In genomic region chr9:93107151-93107824, GRCh38 we compare ENCODE assay signal across 15 cellular contexts. TPM values are rescaled to one million over a fixed set of nuclear protein-coding genes. Genes with fewer than 3 reads are reported as not detected.
DNase-seq lines count a peak whose midpoint lies in the region; ATAC-seq and TF ChIP-seq lines count a peak whose summit lies in the region.
"Had no signal": no experiment of that assay in that cellular context is flagged by ENCODE, and none has a peak within 500 bp of the region (broad histone marks: within the 10 kb centered on the region; RNA-seq: fewer than 3 reads in every experiment).

No MANE protein-coding gene starts in this region.

- H3K4me1 Mint-ChIP-seq in activated T-helper 1 cell treated with anti-CD3 and anti-CD28 coated beads, Interleukin-12 subunit alpha, Interleukin-12 subunit beta, Interleukin-2, Interleukin-4 antibody, amounts not matched to agents 30 ng/mL and 10 ng/mL and 1 ng/mL, durations not matched to agents 14 hours and 24 hours and 36 hours (ENCODE audit: low read depth) = peaks cover 65% of the 10 kb centered on the region
- H3K4me1 Mint-ChIP-seq in WTC11 = peaks cover 7% of the 10 kb centered on the region; the same call in 1 of the 2 replicates

- H3K4me3 Mint-ChIP-seq in activated T-helper 1 cell treated with anti-CD3 and anti-CD28 coated beads, Interleukin-12 subunit alpha, Interleukin-12 subunit beta, Interleukin-2, Interleukin-4 antibody, amounts not matched to agents 30 ng/mL and 10 ng/mL and 1 ng/mL, durations not matched to agents 14 hours and 24 hours and 36 hours = no peak overlapping the region
- H3K4me3 Mint-ChIP-seq in WTC11 = no peak overlapping the region
- H3K4me3 Mint-ChIP-seq: effector memory CD8-positive, alpha-beta T cell had no signal

- no peak for TF ChIP-seq CTCF in tibial artery (IDR thresholded peaks at IDR 0.05)
- no peak for TF ChIP-seq CTCF in WTC11 (IDR thresholded peaks at IDR 0.05)

- intact Hi-C loops in Right ventricle myocardium inferior (cut with DNase I) (no loop called here), left ventricle myocardium superior (cut with micrococcal nuclease) (no loop called here), tibial artery (cut with DNase I; ENCODE audit: low total_unique reads) (loop anchor here (10.0 kb wide), 1 partner anchor 102 kb away; no protein-coding TSS in a partner anchor)
- intact Hi-C loops in activated T-helper 1 cell treated with anti-CD3 and anti-CD28 coated beads, Interleukin-12 subunit alpha, Interleukin-12 subunit beta, Interleukin-2, Interleukin-4 antibody, amounts not matched to agents 30 ng/mL and 10 ng/mL and 1 ng/mL, durations not matched to agents 14 hours and 24 hours and 36 hours (cut with micrococcal nuclease) = no loop called here

- POLR2A ChIA-PET in WTC11 (lab: Charles Lee) = no interaction called here

- CTCF ChIA-PET in WTC11 (lab: Charles Lee) = interaction anchor here (0.6 to 3.3 kb wide), 12 partner anchors 11 to 153 kb away, joined by 3 to 15 read pairs (median 3); partner anchors contain the start of genes CARD19 and NINJ1

- no peaks in the 10 kb centered on the region for H3K9me3 ChIP-seq in tibial artery

- H3K9me3 Mint-ChIP-seq in activated T-helper 1 cell treated with anti-CD3 and anti-CD28 coated beads, Interleukin-12 subunit alpha, Interleukin-12 subunit beta, Interleukin-2, Interleukin-4 antibody, amounts not matched to agents 30 ng/mL and 10 ng/mL and 1 ng/mL, durations not matched to agents 14 hours and 24 hours and 36 hours = peaks cover 21% of the 10 kb centered on the region
- H3K9me3 Mint-ChIP-seq in WTC11 = peaks cover 6% of the 10 kb centered on the region
- H3K9me3 Mint-ChIP-seq: effector memory CD8-positive, alpha-beta T cell had no signal

- ATAC-seq in Right ventricle myocardium inferior = no peak
- no peak for ATAC-seq in left ventricle myocardium superior
- ATAC-seq in left lobe of liver = no peak
- ATAC-seq in WTC11 = no peak
- ATAC-seq: effector memory CD8-positive, alpha-beta T cell; PC-3 had no signal

- peaks cover 30% of the 10 kb centered on the region for H3K36me3 Mint-ChIP-seq in activated T-helper 1 cell treated with anti-CD3 and anti-CD28 coated beads, Interleukin-12 subunit alpha, Interleukin-12 subunit beta, Interleukin-2, Interleukin-4 antibody, amounts not matched to agents 30 ng/mL and 10 ng/mL and 1 ng/mL, durations not matched to agents 14 hours and 24 hours and 36 hours (ENCODE audit: low read depth)
- H3K36me3 Mint-ChIP-seq in WTC11 = peaks cover 5% of the 10 kb centered on the region

- DNase-seq in Right ventricle myocardium inferior (ENCODE audit: missing footprints) (peak; percentile 57), left ventricle myocardium superior (no peak), left lobe of liver (ENCODE audit: low spot score) (peak; percentile 43), tibial artery (peak; percentile 16 to 57), caudate nucleus (lab: John Stamatoyannopoulos, UW) (no peak), WTC11 (ENCODE audit: low spot score) (no peak)
- no peak for DNase-seq in activated T-helper 1 cell treated with anti-CD3 and anti-CD28 coated beads, Interleukin-12 subunit alpha, Interleukin-12 subunit beta, Interleukin-2, Interleukin-4 antibody, amounts not matched to agents 30 ng/mL and 10 ng/mL and 1 ng/mL, durations not matched to agents 14 hours and 24 hours and 36 hours (ENCODE audit: low spot score)
- DNase-seq in stimulated activated CD4-positive, alpha-beta T cell treated with anti-CD3 and anti-CD28 coated beads, Interleukin-1b, Interleukin-23, amount 100 ng/mL, for 48 hours = no peak
- DNase-seq: central memory CD4-positive, alpha-beta T cell; effector memory CD8-positive, alpha-beta T cell; hypothalamus; NCI-H1930; NCI-H510A treated with DMSO at 0.1 percent for 48 hours; PC-3 had no signal

- H3K4me1 ChIP-seq in tibial artery = peaks cover 0 to 22% (median 11%) of the 10 kb centered on the region in 4 donors

- H3K27me3 Mint-ChIP-seq in activated T-helper 1 cell treated with anti-CD3 and anti-CD28 coated beads, Interleukin-12 subunit alpha, Interleukin-12 subunit beta, Interleukin-2, Interleukin-4 antibody, amounts not matched to agents 30 ng/mL and 10 ng/mL and 1 ng/mL, durations not matched to agents 14 hours and 24 hours and 36 hours (ENCODE audit: insufficient read depth) = no peaks in the 10 kb centered on the region
- H3K27me3 Mint-ChIP-seq in WTC11 (ENCODE audit: low read depth) = no peaks in the 10 kb centered on the region
- H3K27me3 Mint-ChIP-seq: effector memory CD8-positive, alpha-beta T cell had no signal

- H3K27ac ChIP-seq in tibial artery (no peak overlapping the region), caudate nucleus (ENCODE audit: low read depth, low read length) (no peak overlapping the region)

- no peak overlapping the region for H3K4me3 ChIP-seq in tibial artery
- H3K4me3 ChIP-seq: GM12878 had no signal

- peak overlapping the region; percentile 75 for H3K27ac Mint-ChIP-seq in activated T-helper 1 cell treated with anti-CD3 and anti-CD28 coated beads, Interleukin-12 subunit alpha, Interleukin-12 subunit beta, Interleukin-2, Interleukin-4 antibody, amounts not matched to agents 30 ng/mL and 10 ng/mL and 1 ng/mL, durations not matched to agents 14 hours and 24 hours and 36 hours
- no peak overlapping the region for H3K27ac Mint-ChIP-seq in WTC11

- H3K27me3 ChIP-seq in tibial artery = no peaks in the 10 kb centered on the region

- peaks cover 31 to 46% (median 40%) of the 10 kb centered on the region in 3 donors for H3K36me3 ChIP-seq in tibial artery

TF ChIP-seq in WTC11, 78 proteins besides CTCF, POLR2A, EP300 and RAD21:
- TF ChIP-seq CREB1 (CRISPR knock-in tag; IDR thresholded peaks at IDR 0.05) = no peak
- no peak for TF ChIP-seq USF1 (CRISPR knock-in tag; IDR thresholded peaks at IDR 0.05)
- no peak for TF ChIP-seq ATF3 (CRISPR knock-in tag; conservative IDR thresholded peaks at IDR 0.05)
- no peak for TF ChIP-seq RELA (CRISPR knock-in tag; IDR thresholded peaks at IDR 0.05; ENCODE audit: borderline replicate concordance)
- TF ChIP-seq ZNF317 (CRISPR knock-in tag; IDR thresholded peaks at IDR 0.05; ENCODE audit: borderline replicate concordance, low read depth) = no peak
- no peak for TF ChIP-seq ZSCAN18 (CRISPR knock-in tag; IDR thresholded peaks at IDR 0.05)
- TF ChIP-seq CREM (CRISPR knock-in tag; IDR thresholded peaks at IDR 0.05) = no peak
- TF ChIP-seq TP53 (CRISPR knock-in tag; IDR thresholded peaks at IDR 0.05) = no peak
- no peak for TF ChIP-seq ZNF416 (CRISPR knock-in tag; IDR thresholded peaks at IDR 0.05)

RNA-seq across cellular contexts. Expression of gene CARD19, which starts 11.3 kb away (rescaled TPM):
- total RNA-seq in Right ventricle myocardium inferior (27.1 TPM), left ventricle myocardium superior (22.4 TPM), left lobe of liver (8.5 TPM), WTC11 (2021) (30.0 to 34.5 TPM (median 32.8 TPM) in 3 replicates)
- 40.5 and 41.7 TPM in 2 replicates for total RNA-seq in activated T-helper 1 cell treated with anti-CD3 and anti-CD28 coated beads, Interleukin-12 subunit alpha, Interleukin-12 subunit beta, Interleukin-2, Interleukin-4 antibody, amounts not matched to agents 30 ng/mL and 10 ng/mL and 1 ng/mL, durations not matched to agents 14 hours and 24 hours and 36 hours

RNA-seq across cellular contexts. Expression of gene NINJ1, which starts 26.8 kb away (rescaled TPM):
- total RNA-seq in Right ventricle myocardium inferior (55.5 TPM), left ventricle myocardium superior (46.8 TPM), left lobe of liver (53.3 TPM), WTC11 (2021) (35.6 to 41.3 TPM (median 37.7 TPM) in 3 replicates)
- total RNA-seq in activated T-helper 1 cell treated with anti-CD3 and anti-CD28 coated beads, Interleukin-12 subunit alpha, Interleukin-12 subunit beta, Interleukin-2, Interleukin-4 antibody, amounts not matched to agents 30 ng/mL and 10 ng/mL and 1 ng/mL, durations not matched to agents 14 hours and 24 hours and 36 hours = 94.2 and 95.3 TPM in 2 replicates

RNA-seq across cellular contexts. Expression of gene SUSD3, which starts 48.8 kb away (rescaled TPM):
- total RNA-seq in Right ventricle myocardium inferior (1.7 TPM), left ventricle myocardium superior (0.87 TPM), left lobe of liver (49.7 TPM), WTC11 (2021) (11.5 to 13.2 TPM (median 11.9 TPM) in 3 replicates)
- 31.7 and 33.2 TPM in 2 replicates for total RNA-seq in activated T-helper 1 cell treated with anti-CD3 and anti-CD28 coated beads, Interleukin-12 subunit alpha, Interleukin-12 subunit beta, Interleukin-2, Interleukin-4 antibody, amounts not matched to agents 30 ng/mL and 10 ng/mL and 1 ng/mL, durations not matched to agents 14 hours and 24 hours and 36 hours

Comparison
In these comparisons a context has a peak if more than half of its experiments do, and no peak if none do; other contexts are left out.
1. DNase-seq: peak in Right ventricle myocardium inferior (single experiment), left lobe of liver (single experiment) and tibial artery (2 of 2); none in left ventricle myocardium superior (single experiment), activated T-helper 1 cell treated with anti-CD3 and anti-CD28 coated beads, Interleukin-12 subunit alpha, Interleukin-12 subunit beta, Interleukin-2, Interleukin-4 antibody, amounts not matched to agents 30 ng/mL and 10 ng/mL and 1 ng/mL, durations not matched to agents 14 hours and 24 hours and 36 hours (single experiment), caudate nucleus (0 of 61), WTC11 (single experiment) and stimulated activated CD4-positive, alpha-beta T cell treated with anti-CD3 and anti-CD28 coated beads, Interleukin-1b, Interleukin-23, amount 100 ng/mL, for 48 hours (single experiment).